18 cellular contexts compared by ENCODE assay signal in the genomic region with DNA sequence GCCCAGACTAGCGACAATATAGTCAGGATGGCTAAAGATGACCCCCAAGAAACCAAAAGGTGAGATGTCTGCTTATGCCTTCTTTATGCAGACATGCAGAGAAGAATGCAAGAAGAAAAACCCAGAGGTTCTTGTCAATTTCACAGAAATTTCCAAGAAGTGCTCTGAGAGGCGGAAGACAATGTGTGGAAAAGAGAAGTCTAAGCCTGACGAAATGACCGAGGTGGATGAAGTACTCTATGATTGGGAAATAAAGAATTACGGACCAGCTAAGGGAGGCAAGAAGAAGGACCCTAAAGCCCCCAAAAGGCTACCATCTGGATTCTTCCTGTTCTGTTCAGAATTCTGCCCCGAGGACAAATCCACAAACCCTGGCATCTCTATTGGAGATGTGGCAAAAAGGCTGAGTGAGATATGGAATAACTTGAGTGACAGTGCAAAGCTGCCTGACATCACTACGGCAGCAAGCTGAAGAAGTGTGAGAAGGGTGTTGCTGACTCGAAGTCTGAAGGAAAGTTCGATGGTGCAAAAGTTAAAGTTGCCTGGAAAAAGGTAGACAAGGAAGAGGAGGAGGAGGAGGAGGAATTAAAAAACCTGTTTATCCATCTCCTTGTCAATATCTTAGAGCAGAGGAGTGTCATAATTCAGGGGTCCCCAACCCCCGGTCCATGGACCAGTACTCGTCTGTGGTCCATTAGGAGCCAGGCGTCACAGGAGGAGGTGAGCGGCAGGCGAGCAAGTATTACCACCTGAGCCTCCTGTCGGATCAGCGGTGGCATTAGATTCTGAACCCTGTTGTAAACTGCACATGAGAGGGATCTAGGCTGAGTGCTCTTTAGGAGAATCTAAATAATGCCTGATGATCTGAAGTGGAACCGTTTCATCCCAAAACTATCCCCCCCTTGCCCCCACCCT. TPM values are rescaled to one million over a fixed set of nuclear protein-coding genes. Genes with fewer than 3 reads are reported as not detected.
DNase-seq lines count a peak whose midpoint lies in the region; ATAC-seq, FAIRE-seq and TF ChIP-seq lines count a peak whose summit lies in the region.
"Had no signal": no experiment of that assay in that cellular context is flagged by ENCODE, and none has a peak within 500 bp of the region (broad histone marks: within the 10 kb centered on the region; RNA-seq: fewer than 3 reads in every experiment).

No MANE protein-coding gene starts in this region.

- H2AFZ ChIP-seq in H1 (ENCODE audit: low read length): no peak overlapping the region

- no peaks in the 10 kb centered on the region for H3K79me1 ChIP-seq in H1 (ENCODE audit: low read depth, low read length)

- H3K9me3 ChIP-seq in T-helper 17 cell (ENCODE audit: control insufficient read depth, low read length, poor library complexity, severe bottlenecking) (no peaks in the 10 kb centered on the region), H1 (ENCODE audit: insufficient read depth in 2 of 2, low read depth in 1 of 2, low read length in 1 of 2) (no peaks in the 10 kb centered on the region), vagina (no peaks in the 10 kb centered on the region)
- H3K9me3 ChIP-seq: BE2C, esophagus squamous epithelium, tibial nerve had no signal

- H3K36me3 ChIP-seq in H1 (ENCODE audit: control insufficient read depth in 2 of 4, insufficient read depth in 4 of 4, low read length in 3 of 4): no peaks in the 10 kb centered on the region
- H3K36me3 ChIP-seq in vagina: no peaks in the 10 kb centered on the region
- H3K36me3 ChIP-seq: BE2C, esophagus squamous epithelium, heart right ventricle, tibial nerve had no signal

- TF ChIP-seq POLR2A in H1 (IDR thresholded peaks at IDR 0.05; ENCODE audit: control extremely low read depth in 1 of 2, low read depth in 2 of 2, low read length in 2 of 2): no peak
- no peak for TF ChIP-seq POLR2A in vagina (IDR thresholded peaks at IDR 0.05)

- no peak for DNase-seq in stimulated activated naive CD8-positive, alpha-beta T cell treated with anti-CD3 and anti-CD28 coated beads, Interleukin-15, Interleukin-2, amounts not matched to agents 100 U/mL and 50 U/mL, for 24 hours
- no peak for DNase-seq in T-helper 17 cell
- DNase-seq in H1 (ENCODE audit: low read depth in 1 of 2, low spot score in 2 of 2): no peak
- peak; percentile 52 to 58 for DNase-seq in vagina (ENCODE audit: extremely low spot score in 2 of 2)
- no peak for DNase-seq in kidney glomerular epithelial cell (lab: John Stamatoyannopoulos, UW)
- DNase-seq: BE2C, cortex of kidney, DMS79, esophagus squamous epithelium, heart right ventricle, HFFc6, NCI-H2081 treated with DMSO at 0.1 percent for 48 hours, NCI-H69 had no signal

- H3K36me3 Mint-ChIP-seq in stimulated activated naive CD8-positive, alpha-beta T cell treated with anti-CD3 and anti-CD28 coated beads, Interleukin-15, Interleukin-2, amounts not matched to agents 100 ng/mL and 50 ng/mL, for 24 hours (ENCODE audit: low read depth): peaks cover 5% of the 10 kb centered on the region
- H3K36me3 Mint-ChIP-seq in T-helper 17 cell (ENCODE audit: low read depth): peaks cover 2% of the 10 kb centered on the region

- no peak overlapping the region for H2BK5ac ChIP-seq in H1 (ENCODE audit: low read depth, low read length)

- H3K27ac Mint-ChIP-seq in stimulated activated naive CD8-positive, alpha-beta T cell treated with anti-CD3 and anti-CD28 coated beads, Interleukin-15, Interleukin-2, amounts not matched to agents 100 ng/mL and 50 ng/mL, for 24 hours: peak overlapping the region; percentile 24
- peak overlapping the region; percentile 67 for H3K27ac Mint-ChIP-seq in T-helper 17 cell
- H3K27ac Mint-ChIP-seq: HFFc6 had no signal

- no peaks in the 10 kb centered on the region for H3K27me3 Mint-ChIP-seq in stimulated activated naive CD8-positive, alpha-beta T cell treated with anti-CD3 and anti-CD28 coated beads, Interleukin-15, Interleukin-2, amounts not matched to agents 100 ng/mL and 50 ng/mL, for 24 hours
- H3K27me3 Mint-ChIP-seq in T-helper 17 cell: no peaks in the 10 kb centered on the region

- no peak for FAIRE-seq in H1 (lab: Jason Lieb, UNC)

- no peak for ATAC-seq in stimulated activated naive CD8-positive, alpha-beta T cell treated with anti-CD3 and anti-CD28 coated beads, Interleukin-15, Interleukin-2, amounts not matched to agents 100 U/mL and 50 U/mL, for 24 hours
- ATAC-seq in T-helper 17 cell (no peak), GM18907 (IDR thresholded peaks at IDR 0.05; ENCODE audit: unreplicated experiment) (no peak), HG03095 (IDR thresholded peaks at IDR 0.05; ENCODE audit: unreplicated experiment) (no peak)
- ATAC-seq: heart right ventricle had no signal

- no peak overlapping the region for H3K9ac ChIP-seq in H1 (replicated peaks in 1 of 4; ENCODE audit: extremely low read depth in 1 of 4, low read depth in 3 of 4, low read length in 3 of 4)

- H3K79me2 ChIP-seq in H1 (ENCODE audit: control insufficient read depth in 1 of 2, insufficient read depth in 2 of 2, low read length in 2 of 2): no peaks in the 10 kb centered on the region

- H4K5ac ChIP-seq in H1 (ENCODE audit: insufficient read length, low read depth, low read length): no peak overlapping the region

- no peaks in the 10 kb centered on the region for H3K23me2 ChIP-seq in H1 (ENCODE audit: low read depth, low read length)

- H3K18ac ChIP-seq in H1 (ENCODE audit: extremely low read depth, low read length): no peak overlapping the region

- H2BK15ac ChIP-seq in H1 (ENCODE audit: low read length): no peak overlapping the region

- peaks cover 3% of the 10 kb centered on the region for H3K9me3 Mint-ChIP-seq in stimulated activated naive CD8-positive, alpha-beta T cell treated with anti-CD3 and anti-CD28 coated beads, Interleukin-15, Interleukin-2, amounts not matched to agents 100 ng/mL and 50 ng/mL, for 24 hours

- peak overlapping the region; percentile 63 for H3K4ac ChIP-seq in H1 (replicated peaks; ENCODE audit: insufficient read length, low read depth, low read length)

- TF ChIP-seq EP300 in H1 (IDR thresholded peaks at IDR 0.05; ENCODE audit: borderline replicate concordance in 1 of 2, low read depth in 2 of 2, low read length in 2 of 2): no peak

- no peak overlapping the region for H3K4me3 Mint-ChIP-seq in stimulated activated naive CD8-positive, alpha-beta T cell treated with anti-CD3 and anti-CD28 coated beads, Interleukin-15, Interleukin-2, amounts not matched to agents 100 ng/mL and 50 ng/mL, for 24 hours
- no peak overlapping the region for H3K4me3 Mint-ChIP-seq in T-helper 17 cell
- H3K4me3 Mint-ChIP-seq: HFFc6 had no signal

- TF ChIP-seq RAD21 in H1 (IDR thresholded peaks at IDR 0.05 in 1 of 2, conservative IDR thresholded peaks at IDR 0.05 in 1 of 2; ENCODE audit: low read depth in 2 of 2, low read length in 2 of 2): no peak

- H4K20me1 ChIP-seq in H1 (replicated peaks in 1 of 2; ENCODE audit: control insufficient read depth in 1 of 2, insufficient read depth in 2 of 2, low read length in 2 of 2): no peaks in the 10 kb centered on the region

- POLR2A ChIA-PET in H1 (lab: Charles Lee; ENCODE audit: partially characterized antibody): interaction anchor here (0.7 kb wide), 1 partner anchor 12 kb away, joined by 3 read pairs; no protein-coding TSS in a partner anchor

- no peak overlapping the region for H3K14ac ChIP-seq in H1 (ENCODE audit: insufficient read length)

- H2AK5ac ChIP-seq in H1 (ENCODE audit: low read depth, low read length): no peak overlapping the region

- H4K8ac ChIP-seq in H1 (ENCODE audit: extremely low read depth, insufficient read depth, low read length): no peak overlapping the region

- CTCF ChIA-PET in H1 (lab: Charles Lee; ENCODE audit: partially characterized antibody): interaction anchor here (2.3 to 8.5 kb wide), 6 partner anchors 12 to 45 kb away, joined by 6 to 111 read pairs (median 40); partner anchors contain the start of gene ADGRG1

- no peak overlapping the region for H2BK120ac ChIP-seq in H1 (replicated peaks; ENCODE audit: low read depth, low read length)

- no peak overlapping the region for H2BK20ac ChIP-seq in H1 (ENCODE audit: low read length)

- WGBS in H1 (ENCODE audit: extremely low coverage in 1 of 2, insufficient coverage in 1 of 2, insufficient read length in 1 of 2, insufficient replicate concordance in 2 of 2, low coverage in 1 of 2, low lambda C conversion rate in 2 of 2, missing lambda C conversion rate in 1 of 2), 2 experiments: 90% methylated on average over 17 of the region's 17 CpGs; no CpG with 5 or more reads in 1 of the 2 experiments

- intact Hi-C loops in vagina (cut with DNase I): no loop called here

- no peak overlapping the region for H3K27ac ChIP-seq in H1 (ENCODE audit: low read depth, low read length)
- H3K27ac ChIP-seq in vagina: no peak overlapping the region
- H3K27ac ChIP-seq: HL-60, tibial nerve had no signal

- H3K56ac ChIP-seq in H1 (replicated peaks; ENCODE audit: insufficient read length, low read depth, low read length): no peak overlapping the region

- TF ChIP-seq CTCF in H1 (IDR thresholded peaks at IDR 0.05; ENCODE audit: control extremely low read depth in 1 of 3, insufficient read depth in 1 of 3, low read depth in 1 of 3, low read length in 3 of 3) (no peak), vagina (IDR thresholded peaks at IDR 0.05) (no peak)

- H3K4me1 ChIP-seq in H1 (replicated peaks in 1 of 4; ENCODE audit: control insufficient read depth in 3 of 4, insufficient read depth in 4 of 4, low read length in 3 of 4) (no peaks in the 10 kb centered on the region; a peak in 1 of 7 replicates), vagina (no peaks in the 10 kb centered on the region)

- H2BK12ac ChIP-seq in H1 (ENCODE audit: low read depth, low read length): no peak overlapping the region

- no peak overlapping the region for H3K23ac ChIP-seq in H1 (ENCODE audit: insufficient read length)

- H3K27me3 ChIP-seq in H1 (replicated peaks in 1 of 4; ENCODE audit: control insufficient read depth in 3 of 4, extremely low read depth in 1 of 4, insufficient read depth in 3 of 4, low read length in 3 of 4) (no peaks in the 10 kb centered on the region; a peak in 1 of 7 replicates), vagina (no peaks in the 10 kb centered on the region)
- H3K27me3 ChIP-seq: BE2C had no signal

- no peak overlapping the region for H3K4me2 ChIP-seq in H1 (ENCODE audit: insufficient read depth in 1 of 2, low read depth in 2 of 2, low read length in 2 of 2)

- no peak overlapping the region for H4K91ac ChIP-seq in H1 (replicated peaks; ENCODE audit: insufficient read length, low read length)

- H3K4me1 Mint-ChIP-seq in stimulated activated naive CD8-positive, alpha-beta T cell treated with anti-CD3 and anti-CD28 coated beads, Interleukin-15, Interleukin-2, amounts not matched to agents 100 ng/mL and 50 ng/mL, for 24 hours (ENCODE audit: low read depth): peaks cover 58% of the 10 kb centered on the region
- H3K4me1 Mint-ChIP-seq in T-helper 17 cell: peaks cover 18% of the 10 kb centered on the region

- H3K4me3 ChIP-seq in H1 (ENCODE audit: extremely low read depth in 1 of 4, insufficient read depth in 2 of 4, low read depth in 3 of 4, low read length in 4 of 4): no peak overlapping the region
- no peak overlapping the region for H3K4me3 ChIP-seq in vagina
- H3K4me3 ChIP-seq: esophagus squamous epithelium, heart right ventricle, tibial nerve had no signal

RNA-seq across cellular contexts. Expression of gene ADGRG1, which starts 25.1 kb away (rescaled TPM):
- 1 to 10 TPM in 1 of 2 donors, under 1 TPM in 1; 0.65 to 1.3 TPM for total RNA-seq in T-helper 17 cell
- 0.78 and 1.3 TPM in 2 replicates for total RNA-seq in H1 (2021; fragmentation: NEBNext Ultra II Directional; extraction: Animal tissue kit (Norgen Biotek cat#: 25700))
- polyA plus RNA-seq in H1 (2011; rRNA removed): 2.6 and 2.9 TPM in 2 replicates
- polyA plus RNA-seq in H1 (2011; cell fraction: cytosol; rRNA removed): 1.3 TPM
- 1.6 TPM for polyA plus RNA-seq in H1 (2011; cell fraction: nucleus; rRNA removed)
- polyA plus RNA-seq in H1 (2012, experiment 1 of 2): 0.99 to 2.2 TPM (median 1.4 TPM) in 4 replicates
- 1.4 TPM for polyA plus RNA-seq in H1 (2012, experiment 2 of 2)
- polyA plus RNA-seq in H1 (2013, experiment 1 of 2): 2.8 TPM
- 3.7 TPM for polyA plus RNA-seq in H1 (2013, experiment 2 of 2)
- 1.2 and 1.7 TPM in 2 replicates for polyA minus RNA-seq in H1 (2011; rRNA and poly(A)+ RNA removed)
- polyA minus RNA-seq in H1 (2011; cell fraction: cytosol; rRNA and poly(A)+ RNA removed): 0.81 TPM
- 3.1 TPM for polyA minus RNA-seq in H1 (2011; cell fraction: nucleus; rRNA and poly(A)+ RNA removed)
- total RNA-seq in vagina: 97.7 TPM

Comparison
In these comparisons a context has a peak if more than half of its experiments do, and no peak if none do; other contexts are left out.
1. DNase-seq: peak in vagina (2 of 2); none in stimulated activated naive CD8-positive, alpha-beta T cell treated with anti-CD3 and anti-CD28 coated beads, Interleukin-15, Interleukin-2, amounts not matched to agents 100 U/mL and 50 U/mL, for 24 hours (single experiment), T-helper 17 cell (0 of 3), H1 (0 of 2) and kidney glomerular epithelial cell (single experiment).
2. RNA of gene ADGRG1, which starts 25.1 kb away (total RNA-seq): 97.7 TPM in vagina (single experiment); 0.65 to 1.3 TPM in T-helper 17 cell and 0.78 to 1.3 TPM in H1; every median in the first group is over 10 times any median in the second.